In genomic region chr11:68950268-68950667, GRCh38 we compare ENCODE assay signal across 9 cellular contexts. TPM values are rescaled to one million over a fixed set of nuclear protein-coding genes. Genes with fewer than 3 reads are reported as not detected.
DNase-seq lines count a peak whose midpoint lies in the region; ATAC-seq and TF ChIP-seq lines count a peak whose summit lies in the region.
"Had no signal": no experiment of that assay in that cellular context is flagged by ENCODE, and none has a peak within 500 bp of the region (broad histone marks: within the 10 kb centered on the region; RNA-seq: fewer than 3 reads in every experiment).

No MANE protein-coding gene starts in this region.

- no peak overlapping the region for H3K9ac ChIP-seq in adipocyte (ENCODE audit: low read length)

- H3K4me1 ChIP-seq in DOHH2 (ENCODE audit: control insufficient read depth, low read length) = no peaks in the 10 kb centered on the region
- peaks cover 5% of the 10 kb centered on the region for H3K4me1 ChIP-seq in adipocyte (ENCODE audit: control insufficient read depth, insufficient read depth, low read length)

- no peak overlapping the region for H3K4me3 ChIP-seq in DOHH2 (ENCODE audit: low read length)
- H3K4me3 ChIP-seq in adipocyte (ENCODE audit: low read length) = no peak overlapping the region

- ATAC-seq in GM18870 (IDR thresholded peaks at IDR 0.05; ENCODE audit: unreplicated experiment) (no peak), HG02973 (IDR thresholded peaks at IDR 0.05; ENCODE audit: unreplicated experiment) (no peak), HG03432 (IDR thresholded peaks at IDR 0.05; ENCODE audit: unreplicated experiment) (no peak)

- no peaks in the 10 kb centered on the region for H3K79me2 ChIP-seq in DOHH2 (ENCODE audit: control insufficient read depth, low read length)

- H3F3A ChIP-seq in DOHH2 (ENCODE audit: control insufficient read depth, insufficient read depth) = no peaks in the 10 kb centered on the region

- no peaks in the 10 kb centered on the region for H3K9me2 ChIP-seq in DOHH2 (replicated peaks; ENCODE audit: control insufficient read depth, low read length)

- H3K27ac ChIP-seq in DOHH2 (ENCODE audit: low read depth, low read length) = no peak overlapping the region

- no peaks in the 10 kb centered on the region for H4K20me1 ChIP-seq in DOHH2 (ENCODE audit: control insufficient read depth, insufficient read depth, low read depth, low read length)

- no peak overlapping the region for H3K4me2 ChIP-seq in DOHH2 (ENCODE audit: low read length)

- H3K36me3 ChIP-seq in DOHH2 (ENCODE audit: control insufficient read depth, low read length) (no peaks in the 10 kb centered on the region), adipocyte (ENCODE audit: control insufficient read depth, insufficient read depth, low read length, severe bottlenecking) (no peaks in the 10 kb centered on the region)

- no peaks in the 10 kb centered on the region for H3K9me3 ChIP-seq in DOHH2 (ENCODE audit: control insufficient read depth, insufficient read depth, low read length)
- no peaks in the 10 kb centered on the region for H3K9me3 ChIP-seq in adipocyte (ENCODE audit: control insufficient read depth, low read length)

- TF ChIP-seq CTCF in DOHH2 (IDR thresholded peaks at IDR 0.05; ENCODE audit: low read depth, low read length, poor library complexity, severe bottlenecking) = peak; percentile 42

- peak; percentile 15 for DNase-seq in HT1080 (ENCODE audit: low read depth)
- DNase-seq in adipocyte (ENCODE audit: low read depth) = peak; percentile 34
- DNase-seq in left kidney (ENCODE audit: low read depth, low spot score) = peak; percentile 37
- DNase-seq in nucleus accumbens (lab: John Stamatoyannopoulos, UW) = no peak
- DNase-seq: activated T-cell treated with anti-CD3 and anti-CD28 coated beads, Interleukin-2, amount 50 U/mL, for 72 hours had no signal

- H3K27me3 ChIP-seq in DOHH2 (ENCODE audit: control insufficient read depth, low read length) = no peaks in the 10 kb centered on the region
- no peaks in the 10 kb centered on the region for H3K27me3 ChIP-seq in adipocyte (replicated peaks; ENCODE audit: control insufficient read depth, insufficient read depth, low read length)

RNA-seq across cellular contexts. Expression of gene MRGPRD, which starts 30.5 kb away (rescaled TPM):
- total RNA-seq in HT1080 (2014; rRNA removed; shearing (Covaris generic)) = not detected in 2 replicates
- not detected in 2 replicates for polyA plus RNA-seq in HT1080 (2015; cell fraction: cytosol; rRNA removed)
- polyA plus RNA-seq in HT1080 (2015; cell fraction: nucleus; rRNA removed) = not detected in 2 replicates
- total RNA-seq: activated T-cell treated with anti-CD3 and anti-CD28 coated beads, Interleukin-2, amount 50 U/mL, for 72 hours had no signal

RNA-seq across cellular contexts. Expression of gene IGHMBP2, which starts 46.6 kb away (rescaled TPM):
- 6.6 and 8.5 TPM in 2 replicates for total RNA-seq in HT1080 (2014; rRNA removed; shearing (Covaris generic))
- 5.3 and 6.7 TPM in 2 replicates for polyA plus RNA-seq in HT1080 (2015; cell fraction: cytosol; rRNA removed)
- 17.2 and 19.7 TPM in 2 replicates for polyA plus RNA-seq in HT1080 (2015; cell fraction: nucleus; rRNA removed)

RNA-seq across cellular contexts. Expression of gene MRPL21, which starts 46.6 kb away (rescaled TPM):
- total RNA-seq in HT1080 (2014; rRNA removed; shearing (Covaris generic)) = 163 and 206 TPM in 2 replicates
- 68.9 and 103 TPM in 2 replicates for polyA plus RNA-seq in HT1080 (2015; cell fraction: cytosol; rRNA removed)
- polyA plus RNA-seq in HT1080 (2015; cell fraction: nucleus; rRNA removed) = 48.8 and 54.9 TPM in 2 replicates

Comparison
In these comparisons a context has a peak if more than half of its experiments do, and no peak if none do; other contexts are left out.
1. DNase-seq: peak in HT1080 (single experiment), adipocyte (single experiment) and left kidney (single experiment); none in nucleus accumbens (0 of 56).